Comparison of ENCODE assay signal across 1 cellular context in the genomic region with DNA sequence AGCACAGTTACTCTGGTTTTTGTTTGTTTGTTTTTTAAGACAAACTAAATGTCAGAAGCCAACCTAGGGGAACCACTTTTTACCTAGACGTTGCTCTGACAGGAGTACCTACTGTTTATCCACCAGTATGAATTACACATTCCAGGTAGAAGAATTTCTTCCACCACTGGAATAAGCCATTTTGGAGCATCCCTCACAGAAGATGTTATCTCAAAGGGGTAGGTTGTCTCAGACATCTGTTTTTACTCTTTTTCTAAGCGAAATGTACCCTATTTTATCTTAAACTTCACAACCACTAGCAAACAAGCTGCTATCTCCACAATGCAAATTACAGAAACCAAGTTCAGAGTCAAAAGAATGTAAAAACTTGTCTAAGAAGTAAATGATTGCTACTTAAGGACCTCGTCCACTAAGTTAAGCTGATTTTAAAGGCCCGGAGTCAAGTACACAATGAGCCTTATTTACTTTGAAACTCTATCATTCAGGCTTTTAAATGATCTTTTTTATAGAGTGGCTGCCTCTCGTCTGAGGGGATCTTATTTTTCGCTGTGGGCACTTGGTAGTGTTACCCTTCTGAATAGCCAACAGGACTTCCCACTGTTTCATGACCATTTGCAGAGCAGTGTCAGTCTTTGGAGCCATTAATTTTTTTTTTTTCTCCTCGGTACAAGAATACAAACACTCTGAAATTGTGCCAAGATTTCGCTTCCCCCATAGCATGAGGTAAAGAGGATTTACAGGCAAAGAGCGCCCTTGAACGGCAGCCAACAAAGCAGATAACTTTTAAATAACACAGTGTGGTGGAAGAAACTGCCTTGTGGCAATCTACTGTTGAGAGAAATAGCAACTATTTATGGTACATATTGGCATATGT.
TF ChIP-seq lines count a peak whose summit lies in the region.

No MANE protein-coding gene starts in this region.

TF ChIP-seq in HEK293, 187 proteins besides CTCF, POLR2A, EP300 and RAD21 (continued from another document and continues in another):
- TF ChIP-seq, protein P1, sequence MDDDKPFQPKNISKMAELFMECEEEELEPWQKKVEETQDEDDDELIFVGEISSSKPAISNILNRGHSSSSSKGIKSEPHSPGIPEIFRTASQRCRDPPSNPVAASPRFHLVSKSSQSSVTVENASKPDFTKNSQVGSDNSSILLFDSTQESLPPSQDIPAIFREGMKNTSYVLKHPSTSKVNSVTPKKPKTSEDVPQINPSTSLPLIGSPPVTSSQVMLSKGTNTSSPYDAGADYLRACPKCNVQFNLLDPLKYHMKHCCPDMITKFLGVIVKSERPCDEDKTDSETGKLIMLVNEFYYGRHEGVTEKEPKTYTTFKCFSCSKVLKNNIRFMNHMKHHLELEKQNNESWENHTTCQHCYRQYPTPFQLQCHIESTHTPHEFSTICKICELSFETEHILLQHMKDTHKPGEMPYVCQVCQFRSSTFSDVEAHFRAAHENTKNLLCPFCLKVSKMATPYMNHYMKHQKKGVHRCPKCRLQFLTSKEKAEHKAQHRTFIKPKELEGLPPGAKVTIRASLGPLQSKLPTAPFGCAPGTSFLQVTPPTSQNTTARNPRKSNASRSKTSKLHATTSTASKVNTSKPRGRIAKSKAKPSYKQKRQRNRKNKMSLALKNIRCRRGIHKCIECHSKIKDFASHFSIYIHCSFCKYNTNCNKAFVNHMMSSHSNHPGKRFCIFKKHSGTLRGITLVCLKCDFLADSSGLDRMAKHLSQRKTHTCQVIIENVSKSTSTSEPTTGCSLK (tag by site-specific recombination; IDR thresholded peaks at IDR 0.05): no peak
- TF ChIP-seq ZSCAN16 (tag by site-specific recombination; IDR thresholded peaks at IDR 0.05) (no peak; the same call in 1 of the 2 replicates), ZNF830 (tag by site-specific recombination; IDR thresholded peaks at IDR 0.05; ENCODE audit: low read depth) (no peak), PRDM1 (tag by site-specific recombination; IDR thresholded peaks at IDR 0.05) (no peak), ZNF274 (IDR thresholded peaks at IDR 0.05; ENCODE audit: low read length) (no peak), ZNF274 (tag by site-specific recombination; IDR thresholded peaks at IDR 0.05; ENCODE audit: borderline replicate concordance) (no peak), ZIC2 (tag by site-specific recombination; IDR thresholded peaks at IDR 0.05) (peak; percentile 91), ZNF510 (tag by site-specific recombination; IDR thresholded peaks at IDR 0.05; ENCODE audit: insufficient replicate concordance) (peak; percentile 96), ZNF777 (tag by site-specific recombination; IDR thresholded peaks at IDR 0.05; ENCODE audit: borderline replicate concordance) (no peak), EGR2 (tag by site-specific recombination; IDR thresholded peaks at IDR 0.05; ENCODE audit: low read depth) (no peak), ZNF335 (tag by site-specific recombination; conservative IDR thresholded peaks at IDR 0.05) (peak; percentile 57), ZNF416 (tag by site-specific recombination; IDR thresholded peaks at IDR 0.05) (no peak), ZNF677 (tag by site-specific recombination; IDR thresholded peaks at IDR 0.05) (no peak), ZNF768 (tag by site-specific recombination; IDR thresholded peaks at IDR 0.05) (no peak), HOXC10 (CRISPR knock-in tag; IDR thresholded peaks at IDR 0.05) (no peak), BCL11B (tag by site-specific recombination; IDR thresholded peaks at IDR 0.05; ENCODE audit: low read depth) (no peak), ZNF785 (tag by site-specific recombination; IDR thresholded peaks at IDR 0.05) (no peak), TRIM28 (IDR thresholded peaks at IDR 0.05; ENCODE audit: borderline replicate concordance, low read length) (peak; percentile 88), ZNF701 (tag by site-specific recombination; IDR thresholded peaks at IDR 0.05) (no peak), YY2 (tag by site-specific recombination; IDR thresholded peaks at IDR 0.05) (no peak), ZNF155 (tag by site-specific recombination; IDR thresholded peaks at IDR 0.05) (no peak), ZFP69B (tag by site-specific recombination; IDR thresholded peaks at IDR 0.05) (0 out of 2 replicates have a peak, but pooled peaks have one; percentile 43)
- TF ChIP-seq, protein P2, sequence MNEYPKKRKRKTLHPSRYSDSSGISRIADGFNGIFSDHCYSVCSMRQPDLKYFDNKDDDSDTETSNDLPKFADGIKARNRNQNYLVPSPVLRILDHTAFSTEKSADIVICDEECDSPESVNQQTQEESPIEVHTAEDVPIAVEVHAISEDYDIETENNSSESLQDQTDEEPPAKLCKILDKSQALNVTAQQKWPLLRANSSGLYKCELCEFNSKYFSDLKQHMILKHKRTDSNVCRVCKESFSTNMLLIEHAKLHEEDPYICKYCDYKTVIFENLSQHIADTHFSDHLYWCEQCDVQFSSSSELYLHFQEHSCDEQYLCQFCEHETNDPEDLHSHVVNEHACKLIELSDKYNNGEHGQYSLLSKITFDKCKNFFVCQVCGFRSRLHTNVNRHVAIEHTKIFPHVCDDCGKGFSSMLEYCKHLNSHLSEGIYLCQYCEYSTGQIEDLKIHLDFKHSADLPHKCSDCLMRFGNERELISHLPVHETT (tag by site-specific recombination; IDR thresholded peaks at IDR 0.05): 0 out of 2 replicates have a peak, but pooled peaks have one; percentile 53
- TF ChIP-seq, protein P3, sequence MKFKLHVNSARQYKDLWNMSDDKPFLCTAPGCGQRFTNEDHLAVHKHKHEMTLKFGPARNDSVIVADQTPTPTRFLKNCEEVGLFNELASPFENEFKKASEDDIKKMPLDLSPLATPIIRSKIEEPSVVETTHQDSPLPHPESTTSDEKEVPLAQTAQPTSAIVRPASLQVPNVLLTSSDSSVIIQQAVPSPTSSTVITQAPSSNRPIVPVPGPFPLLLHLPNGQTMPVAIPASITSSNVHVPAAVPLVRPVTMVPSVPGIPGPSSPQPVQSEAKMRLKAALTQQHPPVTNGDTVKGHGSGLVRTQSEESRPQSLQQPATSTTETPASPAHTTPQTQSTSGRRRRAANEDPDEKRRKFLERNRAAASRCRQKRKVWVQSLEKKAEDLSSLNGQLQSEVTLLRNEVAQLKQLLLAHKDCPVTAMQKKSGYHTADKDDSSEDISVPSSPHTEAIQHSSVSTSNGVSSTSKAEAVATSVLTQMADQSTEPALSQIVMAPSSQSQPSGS (tag by site-specific recombination; IDR thresholded peaks at IDR 0.05; ENCODE audit: low read depth): peak; percentile 73
- TF ChIP-seq, protein P4, sequence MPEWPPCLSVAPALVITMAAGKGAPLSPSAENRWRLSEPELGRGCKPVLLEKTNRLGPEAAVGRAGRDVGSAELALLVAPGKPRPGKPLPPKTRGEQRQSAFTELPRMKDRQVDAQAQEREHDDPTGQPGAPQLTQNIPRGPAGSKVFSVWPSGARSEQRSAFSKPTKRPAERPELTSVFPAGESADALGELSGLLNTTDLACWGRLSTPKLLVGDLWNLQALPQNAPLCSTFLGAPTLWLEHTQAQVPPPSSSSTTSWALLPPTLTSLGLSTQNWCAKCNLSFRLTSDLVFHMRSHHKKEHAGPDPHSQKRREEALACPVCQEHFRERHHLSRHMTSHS (tag by site-specific recombination; IDR thresholded peaks at IDR 0.05): peak; percentile 85
- TF ChIP-seq, protein P5, sequence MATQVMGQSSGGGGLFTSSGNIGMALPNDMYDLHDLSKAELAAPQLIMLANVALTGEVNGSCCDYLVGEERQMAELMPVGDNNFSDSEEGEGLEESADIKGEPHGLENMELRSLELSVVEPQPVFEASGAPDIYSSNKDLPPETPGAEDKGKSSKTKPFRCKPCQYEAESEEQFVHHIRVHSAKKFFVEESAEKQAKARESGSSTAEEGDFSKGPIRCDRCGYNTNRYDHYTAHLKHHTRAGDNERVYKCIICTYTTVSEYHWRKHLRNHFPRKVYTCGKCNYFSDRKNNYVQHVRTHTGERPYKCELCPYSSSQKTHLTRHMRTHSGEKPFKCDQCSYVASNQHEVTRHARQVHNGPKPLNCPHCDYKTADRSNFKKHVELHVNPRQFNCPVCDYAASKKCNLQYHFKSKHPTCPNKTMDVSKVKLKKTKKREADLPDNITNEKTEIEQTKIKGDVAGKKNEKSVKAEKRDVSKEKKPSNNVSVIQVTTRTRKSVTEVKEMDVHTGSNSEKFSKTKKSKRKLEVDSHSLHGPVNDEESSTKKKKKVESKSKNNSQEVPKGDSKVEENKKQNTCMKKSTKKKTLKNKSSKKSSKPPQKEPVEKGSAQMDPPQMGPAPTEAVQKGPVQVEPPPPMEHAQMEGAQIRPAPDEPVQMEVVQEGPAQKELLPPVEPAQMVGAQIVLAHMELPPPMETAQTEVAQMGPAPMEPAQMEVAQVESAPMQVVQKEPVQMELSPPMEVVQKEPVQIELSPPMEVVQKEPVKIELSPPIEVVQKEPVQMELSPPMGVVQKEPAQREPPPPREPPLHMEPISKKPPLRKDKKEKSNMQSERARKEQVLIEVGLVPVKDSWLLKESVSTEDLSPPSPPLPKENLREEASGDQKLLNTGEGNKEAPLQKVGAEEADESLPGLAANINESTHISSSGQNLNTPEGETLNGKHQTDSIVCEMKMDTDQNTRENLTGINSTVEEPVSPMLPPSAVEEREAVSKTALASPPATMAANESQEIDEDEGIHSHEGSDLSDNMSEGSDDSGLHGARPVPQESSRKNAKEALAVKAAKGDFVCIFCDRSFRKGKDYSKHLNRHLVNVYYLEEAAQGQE (tag by site-specific recombination; IDR thresholded peaks at IDR 0.05): no peak
- TF ChIP-seq, protein P6, sequence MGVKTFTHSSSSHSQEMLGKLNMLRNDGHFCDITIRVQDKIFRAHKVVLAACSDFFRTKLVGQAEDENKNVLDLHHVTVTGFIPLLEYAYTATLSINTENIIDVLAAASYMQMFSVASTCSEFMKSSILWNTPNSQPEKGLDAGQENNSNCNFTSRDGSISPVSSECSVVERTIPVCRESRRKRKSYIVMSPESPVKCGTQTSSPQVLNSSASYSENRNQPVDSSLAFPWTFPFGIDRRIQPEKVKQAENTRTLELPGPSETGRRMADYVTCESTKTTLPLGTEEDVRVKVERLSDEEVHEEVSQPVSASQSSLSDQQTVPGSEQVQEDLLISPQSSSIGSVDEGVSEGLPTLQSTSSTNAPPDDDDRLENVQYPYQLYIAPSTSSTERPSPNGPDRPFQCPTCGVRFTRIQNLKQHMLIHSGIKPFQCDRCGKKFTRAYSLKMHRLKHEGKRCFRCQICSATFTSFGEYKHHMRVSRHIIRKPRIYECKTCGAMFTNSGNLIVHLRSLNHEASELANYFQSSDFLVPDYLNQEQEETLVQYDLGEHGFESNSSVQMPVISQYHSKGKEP (tag by site-specific recombination; IDR thresholded peaks at IDR 0.05): peak; percentile 79
- TF ChIP-seq, protein P7, sequence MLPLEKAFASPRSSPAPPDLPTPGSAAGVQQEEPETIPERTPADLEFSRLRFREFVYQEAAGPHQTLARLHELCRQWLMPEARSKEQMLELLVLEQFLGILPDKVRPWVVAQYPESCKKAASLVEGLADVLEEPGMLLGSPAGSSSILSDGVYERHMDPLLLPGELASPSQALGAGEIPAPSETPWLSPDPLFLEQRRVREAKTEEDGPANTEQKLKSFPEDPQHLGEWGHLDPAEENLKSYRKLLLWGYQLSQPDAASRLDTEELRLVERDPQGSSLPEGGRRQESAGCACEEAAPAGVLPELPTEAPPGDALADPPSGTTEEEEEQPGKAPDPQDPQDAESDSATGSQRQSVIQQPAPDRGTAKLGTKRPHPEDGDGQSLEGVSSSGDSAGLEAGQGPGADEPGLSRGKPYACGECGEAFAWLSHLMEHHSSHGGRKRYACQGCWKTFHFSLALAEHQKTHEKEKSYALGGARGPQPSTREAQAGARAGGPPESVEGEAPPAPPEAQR (tag by site-specific recombination; IDR thresholded peaks at IDR 0.05): no peak
- TF ChIP-seq, protein P8, sequence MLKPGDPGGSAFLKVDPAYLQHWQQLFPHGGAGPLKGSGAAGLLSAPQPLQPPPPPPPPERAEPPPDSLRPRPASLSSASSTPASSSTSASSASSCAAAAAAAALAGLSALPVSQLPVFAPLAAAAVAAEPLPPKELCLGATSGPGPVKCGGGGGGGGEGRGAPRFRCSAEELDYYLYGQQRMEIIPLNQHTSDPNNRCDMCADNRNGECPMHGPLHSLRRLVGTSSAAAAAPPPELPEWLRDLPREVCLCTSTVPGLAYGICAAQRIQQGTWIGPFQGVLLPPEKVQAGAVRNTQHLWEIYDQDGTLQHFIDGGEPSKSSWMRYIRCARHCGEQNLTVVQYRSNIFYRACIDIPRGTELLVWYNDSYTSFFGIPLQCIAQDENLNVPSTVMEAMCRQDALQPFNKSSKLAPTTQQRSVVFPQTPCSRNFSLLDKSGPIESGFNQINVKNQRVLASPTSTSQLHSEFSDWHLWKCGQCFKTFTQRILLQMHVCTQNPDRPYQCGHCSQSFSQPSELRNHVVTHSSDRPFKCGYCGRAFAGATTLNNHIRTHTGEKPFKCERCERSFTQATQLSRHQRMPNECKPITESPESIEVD (tag by site-specific recombination; IDR thresholded peaks at IDR 0.05): peak; percentile 99
- TF ChIP-seq, protein P9, sequence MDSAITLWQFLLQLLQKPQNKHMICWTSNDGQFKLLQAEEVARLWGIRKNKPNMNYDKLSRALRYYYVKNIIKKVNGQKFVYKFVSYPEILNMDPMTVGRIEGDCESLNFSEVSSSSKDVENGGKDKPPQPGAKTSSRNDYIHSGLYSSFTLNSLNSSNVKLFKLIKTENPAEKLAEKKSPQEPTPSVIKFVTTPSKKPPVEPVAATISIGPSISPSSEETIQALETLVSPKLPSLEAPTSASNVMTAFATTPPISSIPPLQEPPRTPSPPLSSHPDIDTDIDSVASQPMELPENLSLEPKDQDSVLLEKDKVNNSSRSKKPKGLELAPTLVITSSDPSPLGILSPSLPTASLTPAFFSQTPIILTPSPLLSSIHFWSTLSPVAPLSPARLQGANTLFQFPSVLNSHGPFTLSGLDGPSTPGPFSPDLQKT (IDR thresholded peaks at IDR 0.05; ENCODE audit: borderline replicate concordance, low read depth, low read length): no peak
- TF ChIP-seq, protein P10, sequence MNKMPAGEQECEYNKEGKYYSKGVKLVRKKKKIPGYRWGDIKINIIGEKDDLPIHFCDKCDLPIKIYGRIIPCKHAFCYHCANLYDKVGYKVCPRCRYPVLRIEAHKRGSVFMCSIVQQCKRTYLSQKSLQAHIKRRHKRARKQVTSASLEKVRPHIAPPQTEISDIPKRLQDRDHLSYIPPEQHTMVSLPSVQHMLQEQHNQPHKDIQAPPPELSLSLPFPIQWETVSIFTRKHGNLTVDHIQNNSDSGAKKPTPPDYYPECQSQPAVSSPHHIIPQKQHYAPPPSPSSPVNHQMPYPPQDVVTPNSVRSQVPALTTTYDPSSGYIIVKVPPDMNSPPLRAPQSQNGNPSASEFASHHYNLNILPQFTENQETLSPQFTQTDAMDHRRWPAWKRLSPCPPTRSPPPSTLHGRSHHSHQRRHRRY (tag by site-specific recombination; IDR thresholded peaks at IDR 0.05): no peak
